26 cellular contexts compared by ENCODE assay signal in genomic region chr5:43700591-43700990, GRCh38.
"Had no signal": no experiment of that assay in that cellular context is flagged by ENCODE, and none has a peak within 500 bp of the region (broad histone marks: within the 10 kb centered on the region; RNA-seq: fewer than 3 reads in every experiment).

No MANE protein-coding gene starts in this region.

- H3K27ac ChIP-seq: PC-9, RWPE1 had no signal

- H3K4me3 ChIP-seq: MG63, PC-9 had no signal

- H2AFZ ChIP-seq: PC-9 had no signal

- DNase-seq: activated CD4-positive, alpha-beta T cell treated with anti-CD3 and anti-CD28 coated beads, Interleukin-2, amount 10 ng/mL, durations not matched to agents 24 days and 14 days; activated CD4-positive, alpha-beta T cell treated with anti-CD3 and anti-CD28 coated beads, Interleukin-2, amount 50 U/mL, for 4 hours; activated CD8-positive, alpha-beta T cell treated with anti-CD3 and anti-CD28 coated beads for 36 hours; activated effector memory CD4-positive, alpha-beta T cell treated with anti-CD3 and anti-CD28 coated beads, Interleukin-2, amount 50 U/mL, for 16 hours; activated naive CD4-positive, alpha-beta T cell treated with Interleukin-2 at 50 U/mL for 16 hours; activated T-cell treated with anti-CD3 and anti-CD28 coated beads, Interleukin-2, amount 50 U/mL, for 1 hour; activated T-cell treated with anti-CD3 and anti-CD28 coated beads, Interleukin-2, amount 50 U/mL, for 72 hours; anterior cingulate cortex; Kasumi-1; KG1; MG63; NCI-H1048; NCI-H1105 treated with DMSO at 0.1 percent for 48 hours; NCI-H1436; NCI-H1694; NCI-H1930; NCI-H2081 treated with DMSO at 0.1 percent for 48 hours; NCI-H226; NCI-H524 treated with DMSO at 0.1 percent for 48 hours; NCI-H748 treated with DMSO at 0.1 percent for 48 hours; NK-92 treated with Interleukin-12 subunit alpha and Interleukin-12 subunit beta, amount 100 ng/mL, for 24 hours; PC-9; Right ventricle myocardium superior; T1000 had no signal

- ATAC-seq: activated CD8-positive, alpha-beta T cell treated with anti-CD3 and anti-CD28 coated beads for 36 hours; activated T-cell treated with anti-CD3 and anti-CD28 coated beads, Interleukin-2, amount 50 U/mL, for 72 hours; activated T-helper 17 cell treated with anti-CD3 and anti-CD28 coated beads, Interleukin-2, amount 50 U/mL, for 72 hours had no signal

- H3K4me2 ChIP-seq: PC-9 had no signal

- H3K27me3 ChIP-seq: MG63 had no signal
